12 cellular contexts compared by ENCODE assay signal in genomic region chr1:97797403-97798183, GRCh38.
DNase-seq lines count a peak whose midpoint lies in the region; ATAC-seq and TF ChIP-seq lines count a peak whose summit lies in the region.
"Had no signal": no experiment of that assay in that cellular context is flagged by ENCODE, and none has a peak within 500 bp of the region (broad histone marks: within the 10 kb centered on the region; RNA-seq: fewer than 3 reads in every experiment).

No MANE protein-coding gene starts in this region.

- H3K4me3 ChIP-seq in skeletal muscle cell (ENCODE audit: low read depth, low read length): no peak overlapping the region
- H3K4me3 ChIP-seq in lower lobe of right lung: no peak overlapping the region
- no peak overlapping the region for H3K4me3 ChIP-seq in A673 (ENCODE audit: low read depth, low read length, poor library complexity, severe bottlenecking)

- H3K27me3 ChIP-seq in lower lobe of right lung (ENCODE audit: low read depth): no peaks in the 10 kb centered on the region
- peaks cover 26% of the 10 kb centered on the region for H3K27me3 ChIP-seq in A673 (replicated peaks; ENCODE audit: insufficient read depth, low read depth, low read length, poor library complexity)

- POLR2A ChIA-PET in A673 (lab: Charles Lee; ENCODE audit: low non-redundant PET): no interaction called here

- no peak for ATAC-seq in lower lobe of right lung
- ATAC-seq: activated CD8-positive, alpha-beta T cell treated with anti-CD3 and anti-CD28 coated beads for 36 hours had no signal

- H3K4me1 ChIP-seq in lower lobe of right lung (peaks cover 5% of the 10 kb centered on the region), A673 (ENCODE audit: insufficient read depth, low read length, poor library complexity, severe bottlenecking) (peaks cover 4% of the 10 kb centered on the region)

- H3K36me3 ChIP-seq in lower lobe of right lung (no peaks in the 10 kb centered on the region), A673 (ENCODE audit: insufficient read depth, low read length, poor library complexity, severe bottlenecking) (no peaks in the 10 kb centered on the region)

- no TSS peak for BruUV-seq in A673 (replicated peaks; lab: Mats Ljungman, UMichigan)

- H3K9me3 ChIP-seq in lower lobe of right lung: no peaks in the 10 kb centered on the region
- H3K9me3 ChIP-seq in A673 (ENCODE audit: low read depth, low read length, poor library complexity, severe bottlenecking): no peaks in the 10 kb centered on the region

- CTCF ChIA-PET in A673 (lab: Charles Lee): no interaction called here

- DNase-seq in LHCN-M2 (ENCODE audit: low read depth): peak; percentile 49
- DNase-seq in glomerular endothelial cell (ENCODE audit: extremely low read depth, low read depth, low spot score): peak; percentile 14
- peak; percentile 59 for DNase-seq in skeletal muscle cell (ENCODE audit: low read depth)
- DNase-seq in NCI-H1436 treated with DMSO at 0.1 percent for 48 hours (lab: John Stamatoyannopoulos, UW): no peak
- no peak for DNase-seq in lower lobe of right lung
- no peak for DNase-seq in A673 (ENCODE audit: low spot score)
- DNase-seq: activated CD8-positive, alpha-beta T cell treated with anti-CD3 and anti-CD28 coated beads for 36 hours; activated effector memory CD4-positive, alpha-beta T cell treated with anti-CD3 and anti-CD28 coated beads, Interleukin-2, amount 50 U/mL, for 16 hours; CD8-positive, alpha-beta memory T cell; erythroblast; retina had no signal

- TF ChIP-seq CTCF in VCaP (conservative IDR thresholded peaks at IDR 0.05) (no peak), lower lobe of right lung (IDR thresholded peaks at IDR 0.05) (no peak), A673 (conservative IDR thresholded peaks at IDR 0.05; ENCODE audit: low read depth, low read length) (no peak)

- H3K27ac ChIP-seq in VCaP (peak overlapping the region; percentile 32; the same call in 1 of the 2 replicates), lower lobe of right lung (no peak overlapping the region), A673 (ENCODE audit: low read depth, low read length, poor library complexity, severe bottlenecking) (no peak overlapping the region)

- intact Hi-C loops in lower lobe of right lung (cut with DNase I): no loop called here
- intact Hi-C loops in A673 (cut with micrococcal nuclease; ENCODE audit: unreplicated experiment): no loop called here

Comparison
In these comparisons a context has a peak if more than half of its experiments do, and no peak if none do; other contexts are left out.
1. DNase-seq: peak in LHCN-M2 (single experiment), glomerular endothelial cell (single experiment) and skeletal muscle cell (single experiment); none in NCI-H1436 treated with DMSO at 0.1 percent for 48 hours (single experiment), lower lobe of right lung (single experiment) and A673 (single experiment).